In genomic region chr10:96856317-96856716, GRCh38 we compare ENCODE assay signal across 2 cellular contexts.
TF ChIP-seq lines count a peak whose summit lies in the region.

No MANE protein-coding gene starts in this region.

TF ChIP-seq in IMR-90, 13 proteins besides CTCF, POLR2A, EP300 and RAD21:
- TF ChIP-seq FOS (IDR thresholded peaks at IDR 0.05; ENCODE audit: low read depth, low read length) (no peak), MAZ (IDR thresholded peaks at IDR 0.05; ENCODE audit: borderline replicate concordance, low read depth, low read length) (no peak), RFX5 (IDR thresholded peaks at IDR 0.05; ENCODE audit: low read depth, low read length) (no peak), CHD1 (IDR thresholded peaks at IDR 0.05; ENCODE audit: low read depth, low read length) (no peak), CEBPB (IDR thresholded peaks at IDR 0.05; ENCODE audit: low read depth, low read length) (no peak), SMC3 (IDR thresholded peaks at IDR 0.05; ENCODE audit: low read depth, low read length) (no peak)

TF ChIP-seq in GM12878, 131 proteins besides CTCF, POLR2A, EP300 and RAD21:
- TF ChIP-seq POLR2AphosphoS2 (IDR thresholded peaks at IDR 0.05; ENCODE audit: low read depth, low read length) (no peak), MTA2 (IDR thresholded peaks at IDR 0.05; ENCODE audit: low read depth) (no peak), JUND (IDR thresholded peaks at IDR 0.05; ENCODE audit: low read depth, low read length) (no peak), IKZF2 (IDR thresholded peaks at IDR 0.05) (0 out of 4 replicates have a peak, but pooled peaks of 1 of the 2 experiments have one; percentile 11), SPI1 (IDR thresholded peaks at IDR 0.05; ENCODE audit: borderline replicate concordance, insufficient read depth, low read depth, low read length) (no peak)
- TF ChIP-seq, protein P1, sequence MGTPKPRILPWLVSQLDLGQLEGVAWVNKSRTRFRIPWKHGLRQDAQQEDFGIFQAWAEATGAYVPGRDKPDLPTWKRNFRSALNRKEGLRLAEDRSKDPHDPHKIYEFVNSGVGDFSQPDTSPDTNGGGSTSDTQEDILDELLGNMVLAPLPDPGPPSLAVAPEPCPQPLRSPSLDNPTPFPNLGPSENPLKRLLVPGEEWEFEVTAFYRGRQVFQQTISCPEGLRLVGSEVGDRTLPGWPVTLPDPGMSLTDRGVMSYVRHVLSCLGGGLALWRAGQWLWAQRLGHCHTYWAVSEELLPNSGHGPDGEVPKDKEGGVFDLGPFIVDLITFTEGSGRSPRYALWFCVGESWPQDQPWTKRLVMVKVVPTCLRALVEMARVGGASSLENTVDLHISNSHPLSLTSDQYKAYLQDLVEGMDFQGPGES (IDR thresholded peaks at IDR 0.05), result no peak
